Comparison of ENCODE assay signal across 17 cellular contexts in the genomic region with DNA sequence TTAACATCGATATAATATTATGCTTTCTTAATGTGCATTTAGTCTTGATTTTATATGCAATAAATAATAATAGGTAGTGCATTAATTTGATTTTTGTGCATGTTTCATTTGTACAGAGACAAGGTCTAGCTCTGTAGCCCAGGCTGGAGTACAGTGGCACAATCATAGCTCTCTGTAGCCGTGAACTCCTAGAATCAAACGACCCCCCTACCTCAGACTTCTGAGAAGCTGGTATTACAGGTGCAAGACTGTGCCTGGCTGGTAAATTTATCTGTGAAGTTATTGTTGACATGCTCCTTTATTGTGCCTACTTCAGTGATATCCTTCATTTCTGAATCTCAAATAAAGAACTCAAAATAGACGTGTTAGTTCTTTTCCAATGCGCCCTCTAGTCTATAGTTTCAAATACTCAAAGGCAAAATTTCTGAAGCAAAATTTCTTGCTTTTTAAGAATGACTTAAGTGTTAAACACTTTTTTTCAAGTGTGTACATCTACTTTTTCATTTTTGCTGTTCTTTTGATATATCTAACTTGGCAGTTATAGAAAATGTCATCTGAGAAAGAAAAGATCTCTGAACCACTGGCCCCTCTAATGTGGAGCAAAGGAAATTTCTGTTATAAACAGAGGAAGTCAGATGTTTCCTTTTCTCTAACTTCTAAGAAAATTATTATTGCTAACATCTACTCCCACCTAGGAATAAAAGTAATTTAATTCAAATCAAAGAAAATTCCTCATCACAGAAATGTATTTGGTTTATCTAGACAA.
"Had no signal": no experiment of that assay in that cellular context is flagged by ENCODE, and none has a peak within 500 bp of the region (broad histone marks: within the 10 kb centered on the region; RNA-seq: fewer than 3 reads in every experiment).

No MANE protein-coding gene starts in this region.

- H3K27ac Mint-ChIP-seq: brain, naive B cell, neural progenitor cell had no signal

- H3K4me1 ChIP-seq: testis, uterus had no signal

- H3K9me3 ChIP-seq: left lung, testis, uterus had no signal

- DNase-seq: activated CD4-positive, alpha-beta T cell treated with anti-CD3 and anti-CD28 coated beads for 1 hour; activated T-cell treated with anti-CD3 and anti-CD28 coated beads, Interleukin-2, amount 50 U/mL, for 1 hour; aorta; effector CD4-positive, alpha-beta T cell; foreskin melanocyte; hippocampal formation; kidney glomerular epithelial cell; left lung; naive B cell; stimulated activated CD4-positive, alpha-beta T cell treated with anti-CD3 and anti-CD28 coated beads, Interleukin-2, amount 100 ng/mL, for 48 hours; stimulated activated naive CD4-positive, alpha-beta T cell; testis; uterus had no signal

- H3K4me3 ChIP-seq: left lung, lung, neural progenitor cell, smooth muscle cell, testis, uterus had no signal

- H3K9ac ChIP-seq: neural progenitor cell had no signal

- H3K4me2 ChIP-seq: neural progenitor cell, smooth muscle cell had no signal

- H2AFZ ChIP-seq: neural progenitor cell had no signal

- H3K4me3 Mint-ChIP-seq: brain, neural progenitor cell had no signal

- H3K27ac ChIP-seq: left lung, neural progenitor cell, testis, uterus had no signal

- H3K36me3 Mint-ChIP-seq: brain, naive B cell, neural progenitor cell had no signal

- H3K27me3 ChIP-seq: left lung, neural progenitor cell, testis, uterus had no signal

- H3K36me3 ChIP-seq: left lung, neural progenitor cell, uterus had no signal
